ENCODE assay signal across 32 cellular contexts in the genomic region with DNA sequence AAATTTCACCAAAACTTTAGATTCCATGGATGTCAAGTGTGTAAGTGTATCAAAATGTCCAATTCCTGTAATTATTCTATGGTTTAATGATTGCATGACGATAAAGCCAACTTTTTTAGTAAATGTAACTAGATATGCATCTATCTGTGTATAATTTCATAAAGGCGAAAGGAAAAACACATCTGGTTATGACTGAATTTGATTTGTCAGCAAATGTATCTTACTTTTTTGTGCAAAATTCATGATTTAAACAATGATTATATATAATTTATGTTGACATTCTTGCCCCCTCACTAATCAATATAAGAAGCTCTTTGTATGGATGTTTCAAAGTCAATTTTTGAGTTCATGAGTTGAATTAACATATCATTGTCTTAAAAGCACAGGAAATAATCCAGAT.
"Had no signal": no experiment of that assay in that cellular context is flagged by ENCODE, and none has a peak within 500 bp of the region (broad histone marks: within the 10 kb centered on the region; RNA-seq: fewer than 3 reads in every experiment).

No MANE protein-coding gene starts in this region.

- DNase-seq: activated CD4-positive, alpha-beta memory T cell treated with anti-CD3 and anti-CD28 coated beads for 36 hours; activated CD4-positive, alpha-beta T cell treated with anti-CD3 and anti-CD28 coated beads for 36 hours; activated CD4-positive, alpha-beta T cell treated with anti-CD3 and anti-CD28 coated beads, Interleukin-2, amount 10 ng/mL, durations not matched to agents 24 days and 14 days; activated CD4-positive, CD25-positive, alpha-beta regulatory T cell; activated CD4-positive, CD25-positive, alpha-beta regulatory T cell treated with anti-CD3 and anti-CD28 coated beads, Interleukin-2, amount 50 U/mL, for 72 hours; activated CD8-positive, alpha-beta memory T cell treated with anti-CD3 and anti-CD28 coated beads, Interleukin-2, amount 50 U/mL, for 48 hours; activated gamma-delta T cell; activated naive CD4-positive, alpha-beta T cell; activated naive CD4-positive, alpha-beta T cell treated with anti-CD3 and anti-CD28 coated beads, Interleukin-2, amount 10 ng/mL, durations not matched to agents 7 days and 5 days; activated naive CD8-positive, alpha-beta T cell treated with anti-CD3 and anti-CD28 coated beads, Interleukin-2, amount 10 ng/mL, durations not matched to agents 7 days and 5 days; activated T-cell treated with anti-CD3 and anti-CD28 coated beads for 4 hours; activated T-cell treated with anti-CD3 and anti-CD28 coated beads, Interleukin-2, amount 50 U/mL, for 24 hours; activated T-cell treated with anti-CD3 and anti-CD28 coated beads, Interleukin-2, amount 50 U/mL, for 72 hours; central memory CD4-positive, alpha-beta T cell; cerebellar nuclear complex; colonic mucosa; effector memory CD4-positive, alpha-beta T cell; esophagus squamous epithelium; foreskin melanocyte; head of caudate nucleus; T-helper 1 cell; T-helper 17 cell; T1000 had no signal

- H3K9me3 ChIP-seq: ascending aorta, breast epithelium, colonic mucosa, esophagus squamous epithelium, gastroesophageal sphincter had no signal

- H3K27ac Mint-ChIP-seq: activated CD4-positive, alpha-beta memory T cell treated with anti-CD3 and anti-CD28 coated beads for 36 hours; activated CD4-positive, alpha-beta T cell treated with anti-CD3 and anti-CD28 coated beads for 36 hours; activated CD4-positive, alpha-beta T cell treated with anti-CD3 and anti-CD28 coated beads, Interleukin-2, amount 10 ng/mL, durations not matched to agents 24 days and 14 days; activated naive CD4-positive, alpha-beta T cell treated with anti-CD3 and anti-CD28 coated beads, Interleukin-2, amount 10 ng/mL, durations not matched to agents 7 days and 5 days; activated naive CD4-positive, alpha-beta T cell treated with anti-CD3 and anti-CD28 coated beads, Interleukin-2, amount 50 U/mL, for 72 hours; activated naive CD8-positive, alpha-beta T cell treated with anti-CD3 and anti-CD28 coated beads, Interleukin-2, amount 10 ng/mL, durations not matched to agents 7 days and 5 days; activated T-cell treated with anti-CD3 and anti-CD28 coated beads, Interleukin-2, amount 50 U/mL, for 24 hours; activated T-cell treated with anti-CD3 and anti-CD28 coated beads, Interleukin-2, amount 50 U/mL, for 72 hours; T-helper 17 cell; T-helper 2 cell treated with Interferon-gamma antibody and Interleukin-4, amounts not matched to agents 5 μg/mL and 100 μg/mL, for 36 hours had no signal

- H3K4me1 ChIP-seq: ascending aorta, breast epithelium, colonic mucosa, esophagus squamous epithelium, gastroesophageal sphincter had no signal

- H3K9me3 Mint-ChIP-seq: activated CD4-positive, alpha-beta T cell treated with anti-CD3 and anti-CD28 coated beads, Interleukin-2, amount 10 ng/mL, durations not matched to agents 24 days and 14 days; activated naive CD4-positive, alpha-beta T cell treated with anti-CD3 and anti-CD28 coated beads, Interleukin-2, amount 10 ng/mL, durations not matched to agents 7 days and 5 days had no signal

- H3K4me3 Mint-ChIP-seq: activated CD4-positive, alpha-beta memory T cell treated with anti-CD3 and anti-CD28 coated beads for 36 hours; activated CD4-positive, alpha-beta T cell treated with anti-CD3 and anti-CD28 coated beads for 36 hours; activated CD4-positive, alpha-beta T cell treated with anti-CD3 and anti-CD28 coated beads, Interleukin-2, amount 10 ng/mL, durations not matched to agents 24 days and 14 days; activated naive CD4-positive, alpha-beta T cell treated with anti-CD3 and anti-CD28 coated beads, Interleukin-2, amount 10 ng/mL, durations not matched to agents 7 days and 5 days; activated naive CD8-positive, alpha-beta T cell treated with anti-CD3 and anti-CD28 coated beads, Interleukin-2, amount 10 ng/mL, durations not matched to agents 7 days and 5 days; activated T-cell treated with anti-CD3 and anti-CD28 coated beads, Interleukin-2, amount 50 U/mL, for 24 hours; activated T-cell treated with anti-CD3 and anti-CD28 coated beads, Interleukin-2, amount 50 U/mL, for 72 hours; brain; T-helper 17 cell; T-helper 2 cell treated with Interferon-gamma antibody and Interleukin-4, amounts not matched to agents 5 μg/mL and 100 μg/mL, for 36 hours had no signal

- H3K36me3 ChIP-seq: ascending aorta, breast epithelium, cardiac muscle cell, colonic mucosa, esophagus squamous epithelium, gastroesophageal sphincter had no signal

- H3K27me3 Mint-ChIP-seq: activated CD4-positive, alpha-beta memory T cell treated with anti-CD3 and anti-CD28 coated beads for 36 hours; activated CD4-positive, alpha-beta T cell treated with anti-CD3 and anti-CD28 coated beads for 36 hours; activated CD4-positive, alpha-beta T cell treated with anti-CD3 and anti-CD28 coated beads, Interleukin-2, amount 10 ng/mL, durations not matched to agents 24 days and 14 days; activated naive CD4-positive, alpha-beta T cell treated with anti-CD3 and anti-CD28 coated beads, Interleukin-2, amount 10 ng/mL, durations not matched to agents 7 days and 5 days; activated naive CD8-positive, alpha-beta T cell treated with anti-CD3 and anti-CD28 coated beads, Interleukin-2, amount 10 ng/mL, durations not matched to agents 7 days and 5 days; activated T-cell treated with anti-CD3 and anti-CD28 coated beads, Interleukin-2, amount 50 U/mL, for 24 hours; brain; T-helper 17 cell had no signal

- H3K4me3 ChIP-seq: ascending aorta, breast epithelium, cardiac muscle cell, colonic mucosa, esophagus squamous epithelium, gastroesophageal sphincter had no signal

- ATAC-seq: activated CD4-positive, alpha-beta T cell treated with anti-CD3 and anti-CD28 coated beads for 36 hours; activated naive CD4-positive, alpha-beta T cell treated with anti-CD3 and anti-CD28 coated beads, Interleukin-2, amount 50 U/mL, for 72 hours; activated T-cell treated with anti-CD3 and anti-CD28 coated beads, Interleukin-2, amount 50 U/mL, for 72 hours; gastroesophageal sphincter; T-helper 17 cell had no signal

- H3K36me3 Mint-ChIP-seq: activated CD4-positive, alpha-beta memory T cell treated with anti-CD3 and anti-CD28 coated beads for 36 hours; activated naive CD4-positive, alpha-beta T cell treated with anti-CD3 and anti-CD28 coated beads, Interleukin-2, amount 10 ng/mL, durations not matched to agents 7 days and 5 days; activated naive CD4-positive, alpha-beta T cell treated with anti-CD3 and anti-CD28 coated beads, Interleukin-2, amount 50 U/mL, for 72 hours; activated naive CD8-positive, alpha-beta T cell treated with anti-CD3 and anti-CD28 coated beads, Interleukin-2, amount 10 ng/mL, durations not matched to agents 7 days and 5 days had no signal

- H3K27ac ChIP-seq: ascending aorta, breast epithelium, cardiac muscle cell, colonic mucosa, epithelial cell of prostate, esophagus squamous epithelium, gastroesophageal sphincter had no signal

- H3K4me1 Mint-ChIP-seq: activated CD4-positive, alpha-beta T cell treated with anti-CD3 and anti-CD28 coated beads for 36 hours; activated CD4-positive, alpha-beta T cell treated with anti-CD3 and anti-CD28 coated beads, Interleukin-2, amount 10 ng/mL, durations not matched to agents 24 days and 14 days; activated naive CD4-positive, alpha-beta T cell treated with anti-CD3 and anti-CD28 coated beads, Interleukin-2, amount 10 ng/mL, durations not matched to agents 7 days and 5 days; activated naive CD8-positive, alpha-beta T cell treated with anti-CD3 and anti-CD28 coated beads, Interleukin-2, amount 10 ng/mL, durations not matched to agents 7 days and 5 days; T-helper 17 cell had no signal

- FAIRE-seq: endothelial cell of umbilical vein had no signal

- H3K27me3 ChIP-seq: ascending aorta, breast epithelium, cardiac muscle cell, colonic mucosa, esophagus squamous epithelium, gastroesophageal sphincter had no signal
